18 cellular contexts compared by ENCODE assay signal in genomic region chr6:55812509-55812908, GRCh38.
DNase-seq lines count a peak whose midpoint lies in the region; ATAC-seq, FAIRE-seq and TF ChIP-seq lines count a peak whose summit lies in the region.
"Had no signal": no experiment of that assay in that cellular context is flagged by ENCODE, and none has a peak within 500 bp of the region (broad histone marks: within the 10 kb centered on the region; RNA-seq: fewer than 3 reads in every experiment).

No MANE protein-coding gene starts in this region.

- H3K9me3 ChIP-seq in MM.1S (replicated peaks; ENCODE audit: insufficient read depth, low read length): no peaks in the 10 kb centered on the region
- H3K9me3 ChIP-seq: SJCRH30 had no signal

- no peak overlapping the region for H2AFZ ChIP-seq in MM.1S (ENCODE audit: low read length)

- TF ChIP-seq CTCF in GM12865 (IDR thresholded peaks at IDR 0.05; ENCODE audit: insufficient read depth, low read depth, low read length, missing control alignments) (no peak), MM.1S (IDR thresholded peaks at IDR 0.05; ENCODE audit: low read length) (no peak)

- H3K9me2 ChIP-seq in MM.1S (replicated peaks; ENCODE audit: insufficient read depth, low read length): no peaks in the 10 kb centered on the region

- H3K27me3 ChIP-seq in MM.1S (replicated peaks; ENCODE audit: insufficient read depth, low read length): no peaks in the 10 kb centered on the region
- H3K27me3 ChIP-seq: SJCRH30 had no signal

- H4K20me1 ChIP-seq in MM.1S (ENCODE audit: insufficient read depth, low read length): no peaks in the 10 kb centered on the region

- no peaks in the 10 kb centered on the region for H3K4me1 ChIP-seq in MM.1S (ENCODE audit: low read length)
- H3K4me1 ChIP-seq: SJCRH30 had no signal

- H3K4me3 ChIP-seq in GM12865 (ENCODE audit: low read depth, low read length): no peak overlapping the region
- no peak overlapping the region for H3K4me3 ChIP-seq in MM.1S (ENCODE audit: low read length)
- H3K4me3 ChIP-seq: SJCRH30 had no signal

- ATAC-seq in GM18861 (IDR thresholded peaks at IDR 0.05; ENCODE audit: unreplicated experiment) (peak; percentile 69), GM18907 (IDR thresholded peaks at IDR 0.05; ENCODE audit: unreplicated experiment) (no peak), GM18511 (IDR thresholded peaks at IDR 0.05; ENCODE audit: unreplicated experiment) (no peak)

- H3K36me3 ChIP-seq in MM.1S (replicated peaks; ENCODE audit: insufficient read depth, low read length): no peaks in the 10 kb centered on the region

- intact Hi-C loops in cardiac septum (cut with DNase I): no loop called here

- TF ChIP-seq POLR2A in H54 (IDR thresholded peaks at IDR 0.05; ENCODE audit: low read depth, low read length): no peak

- H3K79me2 ChIP-seq in MM.1S (ENCODE audit: low read length): no peaks in the 10 kb centered on the region

- no peak overlapping the region for H3K9ac ChIP-seq in MM.1S (ENCODE audit: low read length)

- peak; percentile 53 for FAIRE-seq in H54 (lab: Jason Lieb, UNC)
- FAIRE-seq: GM12892 had no signal

- DNase-seq in GM12865 (ENCODE audit: low read depth) (peak; percentile 25), H54 (ENCODE audit: insufficient read length, low spot score) (no peak), MM.1S (peak; percentile 11), hypothalamus (lab: John Stamatoyannopoulos, UW) (no peak), cardiac septum (ENCODE audit: low spot score) (no peak)
- DNase-seq: AML-193; CD4-positive, CD25-positive, alpha-beta regulatory T cell; KBM-7; NCI-H1930; NCI-H2171 treated with DMSO at 0.1 percent for 48 hours; NCI-H774; RPMI8226; SJCRH30 had no signal

- no peak overlapping the region for H3K27ac ChIP-seq in MM.1S (ENCODE audit: low read length)
- H3K27ac ChIP-seq: HL-60, SJCRH30 had no signal

- no peaks in the 10 kb centered on the region for H3F3A ChIP-seq in MM.1S (ENCODE audit: insufficient read depth, low read length)

- 0 out of 2 replicates have a peak overlapping the region, but pooled peaks have one; percentile 7 for H3K4me2 ChIP-seq in MM.1S (ENCODE audit: low read depth, low read length)

Comparison
In these comparisons a context has a peak if more than half of its experiments do, and no peak if none do; other contexts are left out.
1. DNase-seq: peak in GM12865 (single experiment) and MM.1S (single experiment); none in H54 (single experiment), hypothalamus (0 of 51) and cardiac septum (single experiment).